In the genomic region with DNA sequence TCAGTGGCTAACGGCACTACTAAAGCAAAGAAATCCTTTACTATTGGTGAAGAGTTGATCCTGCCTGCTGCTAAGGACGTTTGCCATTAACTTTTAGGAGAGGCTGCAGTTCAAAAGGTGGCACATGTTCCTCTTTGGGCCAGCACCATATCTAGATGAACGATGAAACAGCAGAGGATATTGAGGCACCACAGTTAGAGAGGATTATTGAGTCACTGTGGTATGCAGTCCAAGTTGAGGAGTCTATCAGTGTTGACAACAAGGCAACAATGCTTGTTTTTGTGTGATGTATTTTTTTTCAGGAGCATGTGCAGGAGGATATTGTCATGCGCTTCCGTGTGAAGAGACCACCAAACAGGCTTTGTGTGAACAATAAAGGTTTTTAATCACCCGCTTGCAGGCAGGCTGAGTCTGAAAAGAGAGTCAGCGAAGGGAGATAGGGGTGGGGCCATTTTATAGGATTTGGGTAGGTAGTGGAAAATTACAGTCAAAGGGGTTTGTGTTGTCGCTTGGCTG, we compare ENCODE assay signal across 14 cellular contexts.
DNase-seq lines count a peak whose midpoint lies in the region; ATAC-seq and TF ChIP-seq lines count a peak whose summit lies in the region.
"Had no signal": no experiment of that assay in that cellular context is flagged by ENCODE, and none has a peak within 500 bp of the region (broad histone marks: within the 10 kb centered on the region; RNA-seq: fewer than 3 reads in every experiment).

No MANE protein-coding gene starts in this region.

- H3K27ac Mint-ChIP-seq in GM23338 (no peak overlapping the region; the same call in 1 of the 2 replicates), type B pancreatic cell (no peak overlapping the region)
- H3K27ac Mint-ChIP-seq: B cell; CD4-positive, alpha-beta T cell had no signal

- ATAC-seq in GM23338 (no peak), left lobe of liver (no peak)

- H3K9me2 ChIP-seq in GM23338 (ENCODE audit: insufficient read depth): 0 out of 2 replicates have a peak, but pooled peaks cover 3% of the 10 kb centered on the region

- no peaks in the 10 kb centered on the region for H3F3A ChIP-seq in GM23338 (replicated peaks; ENCODE audit: low read depth)

- H3K4me2 ChIP-seq in GM23338: no peak overlapping the region

- no peak overlapping the region for H3K27ac ChIP-seq in GM23338 (ENCODE audit: low read depth)
- 0 out of 2 replicates have a peak overlapping the region, but pooled peaks have one; percentile 2 for H3K27ac ChIP-seq in WERI-Rb-1

- H3K79me2 ChIP-seq in GM23338 (replicated peaks; ENCODE audit: insufficient read depth): no peaks in the 10 kb centered on the region

- TF ChIP-seq CTCF in GM23338 (conservative IDR thresholded peaks at IDR 0.05; ENCODE audit: low read depth in 2 of 2) (no peak), WERI-Rb-1 (IDR thresholded peaks at IDR 0.05; ENCODE audit: low read depth, low read length) (no peak), type B pancreatic cell (conservative IDR thresholded peaks at IDR 0.05) (no peak)

- H3K4me1 ChIP-seq in GM23338 (ENCODE audit: insufficient read depth): peaks cover 13% of the 10 kb centered on the region; the same call in 1 of the 2 replicates

- H3K27me3 Mint-ChIP-seq in GM23338 (ENCODE audit: insufficient read depth, low read depth, poor library complexity): peaks cover 7% of the 10 kb centered on the region
- H3K27me3 Mint-ChIP-seq in type B pancreatic cell: no peaks in the 10 kb centered on the region
- H3K27me3 Mint-ChIP-seq: B cell; CD4-positive, alpha-beta T cell had no signal

- H4K20me1 ChIP-seq in GM23338 (replicated peaks; ENCODE audit: insufficient read depth): no peaks in the 10 kb centered on the region

- peak overlapping the region; percentile 61 for H2AFZ ChIP-seq in GM23338

- H3K27me3 ChIP-seq in GM23338 (ENCODE audit: insufficient read depth): no peaks in the 10 kb centered on the region
- no peaks in the 10 kb centered on the region for H3K27me3 ChIP-seq in WERI-Rb-1 (ENCODE audit: insufficient read depth, low read depth, severe bottlenecking)

- H3K9me3 Mint-ChIP-seq in GM23338: peaks cover 28% of the 10 kb centered on the region
- peaks cover 12% of the 10 kb centered on the region for H3K9me3 Mint-ChIP-seq in type B pancreatic cell
- H3K9me3 Mint-ChIP-seq: CD4-positive, alpha-beta T cell had no signal

- peaks cover 24% of the 10 kb centered on the region for H3K36me3 Mint-ChIP-seq in GM23338 (ENCODE audit: low read depth)
- H3K36me3 Mint-ChIP-seq in type B pancreatic cell: no peaks in the 10 kb centered on the region

- H3K4me1 Mint-ChIP-seq in GM23338: peaks cover 25% of the 10 kb centered on the region
- H3K4me1 Mint-ChIP-seq in type B pancreatic cell (ENCODE audit: unreplicated experiment): no peaks in the 10 kb centered on the region
- H3K4me1 Mint-ChIP-seq: B cell had no signal

- H3K36me3 ChIP-seq in GM23338 (ENCODE audit: insufficient read depth) (no peaks in the 10 kb centered on the region; the same call in 1 of the 2 replicates), WERI-Rb-1 (no peaks in the 10 kb centered on the region)

- no peaks in the 10 kb centered on the region for H3K9me3 ChIP-seq in WERI-Rb-1 (ENCODE audit: severe bottlenecking)

- no peak overlapping the region for H3K4me3 ChIP-seq in GM23338
- H3K4me3 ChIP-seq in WERI-Rb-1 (ENCODE audit: low read depth, low read length): no peak overlapping the region

- H3K4me3 Mint-ChIP-seq in GM23338 (no peak overlapping the region), type B pancreatic cell (no peak overlapping the region)
- H3K4me3 Mint-ChIP-seq: B cell; CD4-positive, alpha-beta T cell had no signal

- DNase-seq in GM23338 (ENCODE audit: low spot score) (no peak), WERI-Rb-1 (no peak), foreskin melanocyte (peak; percentile 74), T-helper 1 cell (no peak), NCI-H526 (lab: John Stamatoyannopoulos, UW) (no peak), left lobe of liver (ENCODE audit: low spot score) (no peak), type B pancreatic cell (ENCODE audit: extremely low spot score, unreplicated experiment) (no peak)
- DNase-seq: C1 segment of cervical spinal cord; CD4-positive, alpha-beta T cell; DND-41; GDM1; HCEC 1CT; IMR-90 had no signal

TF ChIP-seq in GM23338, 12 proteins besides CTCF, POLR2A, EP300 and RAD21 (continues in another document):
- TF ChIP-seq ETS1 (IDR thresholded peaks at IDR 0.05): no peak
- TF ChIP-seq ZNF331 (CRISPR knock-in tag; IDR thresholded peaks at IDR 0.05; ENCODE audit: low read depth): no peak
- no peak for TF ChIP-seq ZNF114 (CRISPR knock-in tag; IDR thresholded peaks at IDR 0.05)
- TF ChIP-seq STAT1 (IDR thresholded peaks at IDR 0.05; ENCODE audit: unreplicated experiment): no peak
- TF ChIP-seq NANOG (IDR thresholded peaks at IDR 0.05; ENCODE audit: borderline replicate concordance): no peak
- no peak for TF ChIP-seq ZNF462 (CRISPR knock-in tag; IDR thresholded peaks at IDR 0.05)
- no peak for TF ChIP-seq EZH2phosphoT487 (IDR thresholded peaks at IDR 0.05; ENCODE audit: unreplicated experiment)
- no peak for TF ChIP-seq CREB1 (CRISPR knock-in tag; IDR thresholded peaks at IDR 0.05; ENCODE audit: low read depth)
